In genomic region chr2:119333833-119334232, GRCh38 we compare ENCODE assay signal across 32 cellular contexts. TPM values are rescaled to one million over a fixed set of nuclear protein-coding genes. Genes with fewer than 3 reads are reported as not detected.
DNase-seq lines count a peak whose midpoint lies in the region; ATAC-seq, FAIRE-seq and TF ChIP-seq lines count a peak whose summit lies in the region.
"Had no signal": no experiment of that assay in that cellular context is flagged by ENCODE, and none has a peak within 500 bp of the region (broad histone marks: within the 10 kb centered on the region; RNA-seq: fewer than 3 reads in every experiment).

No MANE protein-coding gene starts in this region.

- H3K27me3 ChIP-seq in HepG2 (ENCODE audit: control insufficient read depth in 1 of 2, insufficient read depth in 2 of 2, low read length in 2 of 2), result no peaks in the 10 kb centered on the region
- no peaks in the 10 kb centered on the region for H3K27me3 ChIP-seq in right lobe of liver
- H3K27me3 ChIP-seq in PC-9 (ENCODE audit: insufficient read depth, low read depth), result no peaks in the 10 kb centered on the region
- H3K27me3 ChIP-seq in K562 (ENCODE audit: control insufficient read depth in 2 of 2, insufficient read depth in 2 of 2, low read length in 2 of 2), result no peaks in the 10 kb centered on the region
- H3K27me3 ChIP-seq: BE2C; BLaER1; BLaER1 treated with 17β-estradiol and CSF1 and Interleukin-3, amounts not matched to agents 10 nM and 100 nM had no signal

- no peak overlapping the region for H3K9ac ChIP-seq in HepG2 (ENCODE audit: insufficient read depth, low read depth, low read length)
- no peak overlapping the region for H3K9ac ChIP-seq in K562 (ENCODE audit: insufficient read depth in 1 of 2, low read depth in 2 of 2, low read length in 2 of 2)
- H3K9ac ChIP-seq: BLaER1; BLaER1 treated with 17β-estradiol and CSF1 and Interleukin-3, amounts not matched to agents 10 nM and 100 nM had no signal

- in situ Hi-C loops in HepG2 (cut with HindIII; ENCODE audit: extremely low pct_ligation_motif_present, low pct_unique_long_range_greater_than_20kb) (no loop called here), K562 (cut with MboI) (no loop called here)

- ATAC-seq in HepG2 (no peak), right lobe of liver (no peak), K562 (no peak), GM21786 (IDR thresholded peaks at IDR 0.05; ENCODE audit: unreplicated experiment) (no peak)
- ATAC-seq: A549; CD8-positive, alpha-beta T cell had no signal

- intact Hi-C loops in HepG2 (cut with micrococcal nuclease; ENCODE audit: unreplicated experiment), result no loop called here
- intact Hi-C loops in right lobe of liver (cut with DNase I), result no loop called here
- intact Hi-C loops in PC-9 (cut with micrococcal nuclease; ENCODE audit: unreplicated experiment), result no loop called here
- intact Hi-C loops in K562 (cut with micrococcal nuclease), result no loop called here

- H3K4me1 ChIP-seq in HepG2 (ENCODE audit: insufficient read depth, low read length) (no peaks in the 10 kb centered on the region), right lobe of liver (no peaks in the 10 kb centered on the region), PC-9 (replicated peaks; ENCODE audit: insufficient read depth) (peaks cover 10% of the 10 kb centered on the region), K562 (replicated peaks in 1 of 2; ENCODE audit: control insufficient read depth in 2 of 2, insufficient read depth in 2 of 2, low read length in 2 of 2) (peaks cover 0 to 3% of the 10 kb centered on the region in 2 experiments; a peak in 2 of 5 replicates)
- H3K4me1 ChIP-seq: A549, BE2C, Caco-2 had no signal

- no peaks in the 10 kb centered on the region for H3F3A ChIP-seq in PC-9 (ENCODE audit: insufficient read depth, low read depth)

- FAIRE-seq in HepG2 (lab: Jason Lieb, UNC), result no peak
- no peak for FAIRE-seq in K562 (lab: Jason Lieb, UNC)
- FAIRE-seq: A204.1, A549, D721Med had no signal

- H3K36me3 ChIP-seq in HepG2 (replicated peaks in 1 of 2; ENCODE audit: control insufficient read depth in 1 of 2, insufficient read depth in 2 of 2, low read length in 2 of 2) (no peaks in the 10 kb centered on the region), right lobe of liver (no peaks in the 10 kb centered on the region), PC-9 (ENCODE audit: low read depth) (no peaks in the 10 kb centered on the region), K562 (ENCODE audit: control insufficient read depth, insufficient read depth, low read length) (no peaks in the 10 kb centered on the region)
- H3K36me3 ChIP-seq: BE2C, BLaER1 had no signal

- DNase-seq in HepG2 (ENCODE audit: low spot score) (no peak), right lobe of liver (no peak), PC-9 (no peak), K562 (ENCODE audit: extremely low read depth in 1 of 4, low spot score in 3 of 4) (no peak)
- DNase-seq in activated CD4-positive, alpha-beta T cell treated with anti-CD3 and anti-CD28 coated beads, Interleukin-2, amount 50 U/mL, for 1 hour, result no peak
- DNase-seq: 8988T; ACHN; BE2C; C1 segment of cervical spinal cord; Caco-2; Calu3; CD4-positive, alpha-beta memory T cell; CD4-positive, alpha-beta T cell; CD4-positive, CD25-positive, alpha-beta regulatory T cell; CD8-positive, alpha-beta memory T cell; CD8-positive, alpha-beta T cell; COR-L47; DMS 273 treated with DMSO at 0.1 percent for 48 hours; DMS153; DMS53; DMS79; DMS79 treated with DMSO at 0.1 percent for 48 hours; DND-41; EL had no signal

- no peaks in the 10 kb centered on the region for H3K9me2 ChIP-seq in PC-9 (ENCODE audit: insufficient read depth)

- TF ChIP-seq CTCF in HepG2 (CRISPR knock-in tag; IDR thresholded peaks at IDR 0.05) (no peak), right lobe of liver (IDR thresholded peaks at IDR 0.05) (no peak), PC-9 (conservative IDR thresholded peaks at IDR 0.05) (no peak), K562 (IDR thresholded peaks at IDR 0.05 in 2 of 3, conservative IDR thresholded peaks at IDR 0.05 in 1 of 3; ENCODE audit: insufficient read depth in 2 of 3, low read depth in 1 of 3, low read length in 3 of 3) (no peak)

- H3K27ac ChIP-seq in HepG2 (ENCODE audit: extremely low read length, insufficient read depth, low read length) (no peak overlapping the region), right lobe of liver (no peak overlapping the region), PC-9 (peak overlapping the region; percentile 31; the same call in 1 of the 2 replicates), K562 (ENCODE audit: extremely low read depth, low read depth, low read length) (no peak overlapping the region)
- H3K27ac ChIP-seq: 22Rv1; A549; BLaER1; BLaER1 treated with 17β-estradiol and CSF1 and Interleukin-3, amounts not matched to agents 10 nM and 100 nM; C4-2B had no signal

- TF ChIP-seq RAD21 in HepG2 (CRISPR knock-in tag; IDR thresholded peaks at IDR 0.05) (no peak), K562 (CRISPR knock-in tag; conservative IDR thresholded peaks at IDR 0.05 in 1 of 2, IDR thresholded peaks at IDR 0.05 in 1 of 2) (no peak)

- H3K79me2 ChIP-seq in HepG2 (ENCODE audit: insufficient read depth, low read length), result no peaks in the 10 kb centered on the region
- no peaks in the 10 kb centered on the region for H3K79me2 ChIP-seq in PC-9 (ENCODE audit: low read depth)
- H3K79me2 ChIP-seq in K562 (ENCODE audit: control insufficient read depth, insufficient read depth, low read length), result no peaks in the 10 kb centered on the region

- H3K9me3 ChIP-seq in HepG2 (ENCODE audit: low read length), result no peaks in the 10 kb centered on the region
- H3K9me3 ChIP-seq in right lobe of liver, result no peaks in the 10 kb centered on the region
- H3K9me3 ChIP-seq in PC-9 (ENCODE audit: insufficient read depth, low read depth), result no peaks in the 10 kb centered on the region
- H3K9me3 ChIP-seq in K562 (replicated peaks; ENCODE audit: control insufficient read depth, insufficient read depth, low read depth, low read length), result no peaks in the 10 kb centered on the region
- H3K9me3 ChIP-seq: A549; BE2C; BLaER1; BLaER1 treated with 17β-estradiol and CSF1 and Interleukin-3, amounts not matched to agents 10 nM and 100 nM; Caco-2 had no signal

- no TSS peak for BruUV-seq in HepG2 (replicated peaks; lab: Mats Ljungman, UMichigan)
- BruUV-seq in PC-9 (replicated peaks; lab: Mats Ljungman, UMichigan), result no TSS peak
- BruUV-seq in K562 (replicated peaks; lab: Mats Ljungman, UMichigan), result no TSS peak

- TF ChIP-seq POLR2A in HepG2 (IDR thresholded peaks at IDR 0.05; ENCODE audit: insufficient read depth in 1 of 2, low read depth in 2 of 2, low read length in 2 of 2), result no peak
- no peak for TF ChIP-seq POLR2A in right lobe of liver (IDR thresholded peaks at IDR 0.05)
- TF ChIP-seq POLR2A in K562 (conservative IDR thresholded peaks at IDR 0.05), result no peak

- H3K4me2 ChIP-seq in HepG2 (ENCODE audit: low read depth, low read length) (no peak overlapping the region), PC-9 (peak overlapping the region; percentile 29; the same call in 1 of the 2 replicates), K562 (ENCODE audit: insufficient read depth, low read length) (no peak overlapping the region)
- H3K4me2 ChIP-seq: A549 had no signal

- H4K20me1 ChIP-seq in HepG2 (ENCODE audit: insufficient read depth, low read length), result no peaks in the 10 kb centered on the region
- H4K20me1 ChIP-seq in PC-9 (ENCODE audit: insufficient read depth), result no peaks in the 10 kb centered on the region
- H4K20me1 ChIP-seq in K562 (replicated peaks; ENCODE audit: control insufficient read depth, insufficient read depth, low read length), result no peaks in the 10 kb centered on the region
- H4K20me1 ChIP-seq: BLaER1; BLaER1 treated with 17β-estradiol and CSF1 and Interleukin-3, amounts not matched to agents 10 nM and 100 nM had no signal

- 85% methylated on average over 2 of the region's 2 CpGs for WGBS in HepG2 (ENCODE audit: low lambda C conversion rate)
- WGBS in right lobe of liver (ENCODE audit: insufficient coverage, low coverage, low lambda C conversion rate, missing lambda C conversion rate), result 81% methylated on average over 2 of the region's 2 CpGs
- WGBS in K562 (ENCODE audit: insufficient coverage, low coverage, missing lambda C conversion rate), result 42% methylated on average over 2 of the region's 2 CpGs

- H3K4me3 ChIP-seq in HepG2 (replicated peaks in 1 of 3; ENCODE audit: insufficient read depth in 1 of 3, low read depth in 2 of 3, low read length in 3 of 3) (no peak overlapping the region), right lobe of liver (no peak overlapping the region), PC-9 (no peak overlapping the region), K562 (no peak overlapping the region)
- H3K4me3 ChIP-seq: A549; BLaER1; BLaER1 treated with 17β-estradiol and CSF1 and Interleukin-3, amounts not matched to agents 10 nM and 100 nM had no signal

- TF ChIP-seq EP300 in HepG2 (IDR thresholded peaks at IDR 0.05; ENCODE audit: low read depth in 2 of 2, low read length in 2 of 2) (no peak), HepG2 (CRISPR knock-in tag; IDR thresholded peaks at IDR 0.05; ENCODE audit: borderline replicate concordance) (no peak), K562 (IDR thresholded peaks at IDR 0.05; ENCODE audit: low read length) (no peak)

- no peak overlapping the region for H2AFZ ChIP-seq in HepG2 (ENCODE audit: low read length)
- H2AFZ ChIP-seq in PC-9, result 0 out of 2 replicates have a peak overlapping the region, but pooled peaks have one; percentile 8
- H2AFZ ChIP-seq in K562 (ENCODE audit: low read depth, low read length), result no peak overlapping the region

- CTCF ChIA-PET in HepG2 (lab: Yijun Ruan, JAX; ENCODE audit: low intra/inter-chr PET ratio, low total read pairs) (no interaction called here), PC-9 (lab: Charles Lee) (no interaction called here), K562 (lab: Yijun Ruan, JAX; ENCODE audit: low intra/inter-chr PET ratio) (no interaction called here)

- no peaks in the 10 kb centered on the region for H3K9me1 ChIP-seq in K562 (ENCODE audit: control insufficient read depth, insufficient read depth, low read length)

- POLR2A ChIA-PET in HepG2 (lab: Yijun Ruan, JAX), result no interaction called here
- POLR2A ChIA-PET in PC-9 (lab: Charles Lee; ENCODE audit: unreplicated experiment), result no interaction called here
- POLR2A ChIA-PET in K562 (lab: Yijun Ruan, JAX), result no interaction called here

RNA-seq across cellular contexts. Expression of gene C2orf76, which starts 32.8 kb away (rescaled TPM):
- 8.5 TPM in 2 replicates for total RNA-seq in HepG2 (2016; rRNA removed; fragmentation: Illumina TruSeq; extraction: Trizol)
- total RNA-seq in HepG2 (2016; cell fraction: cytosol; rRNA removed; fragmentation: Illumina TruSeq; extraction: Trizol; ENCODE audit: low read depth), result 4.1 and 6.0 TPM in 2 replicates
- 8.0 and 10.5 TPM in 2 replicates for total RNA-seq in HepG2 (2016; cell fraction: insoluble cytoplasmic fraction; rRNA removed; fragmentation: Illumina TruSeq; extraction: Trizol)
- 5.2 and 6.1 TPM in 2 replicates for total RNA-seq in HepG2 (2016; cell fraction: membrane; rRNA removed; fragmentation: Illumina TruSeq; extraction: Trizol)
- total RNA-seq in HepG2 (2016; cell fraction: nucleus; rRNA removed; fragmentation: Illumina TruSeq; extraction: Trizol), result 4.3 and 7.4 TPM in 2 replicates
- 6.5 and 7.7 TPM in 2 replicates for polyA plus RNA-seq in HepG2 (2011; rRNA removed)
- 1.7 and 3.8 TPM in 2 replicates for polyA plus RNA-seq in HepG2 (2011; cell fraction: cytosol; rRNA removed)
- 1.0 and 1.4 TPM in 2 replicates for polyA plus RNA-seq in HepG2 (2011; cell fraction: nucleus; rRNA removed)
- 5.3 and 7.3 TPM in 2 replicates for polyA plus RNA-seq in HepG2 (2012)
- polyA plus RNA-seq in HepG2 (2016; cell fraction: cytosol; fragmentation: Illumina TruSeq; extraction: Trizol; ENCODE audit: low read depth), result 5.1 and 5.7 TPM in 2 replicates
- polyA plus RNA-seq in HepG2 (2016; cell fraction: insoluble cytoplasmic fraction; fragmentation: Illumina TruSeq; extraction: Trizol; ENCODE audit: low read depth), result 11.9 and 12.5 TPM in 2 replicates
- 4.6 and 5.4 TPM in 2 replicates for polyA plus RNA-seq in HepG2 (2016; cell fraction: membrane; fragmentation: Illumina TruSeq; extraction: Trizol; ENCODE audit: low read depth)
- 3.6 and 7.1 TPM in 2 replicates for polyA plus RNA-seq in HepG2 (2016; cell fraction: nucleus; fragmentation: Illumina TruSeq; extraction: Trizol; ENCODE audit: insufficient read depth, low read depth)
- 0.96 and 1.4 TPM in 2 replicates for polyA minus RNA-seq in HepG2 (2011; rRNA and poly(A)+ RNA removed; ENCODE audit: low replicate concordance)
- 1.5 and 1.8 TPM in 2 replicates for polyA minus RNA-seq in HepG2 (2011; cell fraction: cytosol; rRNA and poly(A)+ RNA removed)
- polyA minus RNA-seq in HepG2 (2011; cell fraction: nucleus; rRNA and poly(A)+ RNA removed), result 3.7 and 4.2 TPM in 2 replicates
- total RNA-seq in right lobe of liver, result 1 to 10 TPM; 2.6 to 5.5 (median 3.5) TPM
- total RNA-seq in PC-9 (2021), result 11.5 and 12.7 TPM in 2 replicates
- 4.1 and 6.2 TPM in 2 replicates for total RNA-seq in K562 (2011; cell fraction: chromatin; rRNA removed; ENCODE audit: low replicate concordance)
- total RNA-seq in K562 (2011; cell fraction: nucleolus; rRNA removed), result 2.3 and 3.3 TPM in 2 replicates
- 4.6 and 5.0 TPM in 2 replicates for total RNA-seq in K562 (2011; cell fraction: nucleoplasm; rRNA removed)
- total RNA-seq in K562 (2014; rRNA removed), result 4.8 and 8.9 TPM in 2 replicates
- 12.0 and 15.6 TPM in 2 replicates for total RNA-seq in K562 (2014; rRNA removed; fragmentation: Illumina TruSeq; extraction: Trizol)
- 11.7 and 14.5 TPM in 2 replicates for total RNA-seq in K562 (2015; rRNA removed; fragmentation: Illumina TruSeq; extraction: Trizol)
- total RNA-seq in K562 (2021), result 8.6 and 8.7 TPM in 2 replicates
- 12.4 and 15.7 TPM in 2 replicates for polyA plus RNA-seq in K562 (2011; rRNA removed)
- polyA plus RNA-seq in K562 (2011; cell fraction: cytosol; rRNA removed), result 3.1 and 5.8 TPM in 2 replicates
- 6.5 and 8.1 TPM in 2 replicates for polyA plus RNA-seq in K562 (2011; cell fraction: nucleus; rRNA removed)
- polyA plus RNA-seq in K562 (2012), result 6.5 and 19.3 TPM in 2 replicates
- 15.1 and 15.2 TPM in 2 replicates for polyA plus RNA-seq in K562 (2014; fragmentation: Illumina TruSeq; extraction: Trizol)
- 10 to 100 TPM; 26.1 to 26.2 TPM for polyA plus RNA-seq in K562 (2014; fragmentation: Nextera tagmentation; extraction: Ambion mirVana)
- polyA plus RNA-seq in K562 (2014; rRNA removed), result 13.4 and 14.4 TPM in 2 replicates
- polyA minus RNA-seq in K562 (2011; rRNA and poly(A)+ RNA removed), result 4.4 and 6.0 TPM in 2 replicates
- 1.4 and 3.0 TPM in 2 replicates for polyA minus RNA-seq in K562 (2011; cell fraction: cytosol; rRNA and poly(A)+ RNA removed)
- polyA minus RNA-seq in K562 (2011; cell fraction: nucleus; rRNA and poly(A)+ RNA removed), result 3.0 and 4.1 TPM in 2 replicates

RNA-seq across cellular contexts. Expression of gene DBI, which starts 32.9 kb away (rescaled TPM):
- 659 and 853 TPM in 2 replicates for total RNA-seq in HepG2 (2016; rRNA removed; fragmentation: Illumina TruSeq; extraction: Trizol)
- 310 and 434 TPM in 2 replicates for total RNA-seq in HepG2 (2016; cell fraction: cytosol; rRNA removed; fragmentation: Illumina TruSeq; extraction: Trizol; ENCODE audit: low read depth)
- total RNA-seq in HepG2 (2016; cell fraction: insoluble cytoplasmic fraction; rRNA removed; fragmentation: Illumina TruSeq; extraction: Trizol), result 674 and 918 TPM in 2 replicates
- 378 and 472 TPM in 2 replicates for total RNA-seq in HepG2 (2016; cell fraction: membrane; rRNA removed; fragmentation: Illumina TruSeq; extraction: Trizol)
- total RNA-seq in HepG2 (2016; cell fraction: nucleus; rRNA removed; fragmentation: Illumina TruSeq; extraction: Trizol), result 241 and 297 TPM in 2 replicates
- 330 and 331 TPM in 2 replicates for polyA plus RNA-seq in HepG2 (2011; rRNA removed)
- polyA plus RNA-seq in HepG2 (2011; cell fraction: cytosol; rRNA removed), result 381 and 407 TPM in 2 replicates
- polyA plus RNA-seq in HepG2 (2011; cell fraction: nucleus; rRNA removed), result 73.2 and 81.0 TPM in 2 replicates
- 321 and 573 TPM in 2 replicates for polyA plus RNA-seq in HepG2 (2012)
- 519 and 818 TPM in 2 replicates for polyA plus RNA-seq in HepG2 (2016; cell fraction: cytosol; fragmentation: Illumina TruSeq; extraction: Trizol; ENCODE audit: low read depth)
- 1,321 and 1,540 TPM in 2 replicates for polyA plus RNA-seq in HepG2 (2016; cell fraction: insoluble cytoplasmic fraction; fragmentation: Illumina TruSeq; extraction: Trizol; ENCODE audit: low read depth)
- polyA plus RNA-seq in HepG2 (2016; cell fraction: membrane; fragmentation: Illumina TruSeq; extraction: Trizol; ENCODE audit: low read depth), result 517 and 687 TPM in 2 replicates
- 644 and 685 TPM in 2 replicates for polyA plus RNA-seq in HepG2 (2016; cell fraction: nucleus; fragmentation: Illumina TruSeq; extraction: Trizol; ENCODE audit: insufficient read depth, low read depth)
- polyA minus RNA-seq in HepG2 (2011; rRNA and poly(A)+ RNA removed; ENCODE audit: low replicate concordance), result 87.2 and 175 TPM in 2 replicates
- polyA minus RNA-seq in HepG2 (2011; cell fraction: cytosol; rRNA and poly(A)+ RNA removed), result 58.8 and 65.3 TPM in 2 replicates
- 84.6 and 100.0 TPM in 2 replicates for polyA minus RNA-seq in HepG2 (2011; cell fraction: nucleus; rRNA and poly(A)+ RNA removed)
- 100 to 1,000 TPM; 132 to 314 (median 191) TPM for total RNA-seq in right lobe of liver
- 128 and 265 TPM in 2 replicates for total RNA-seq in PC-9 (2021)
- total RNA-seq in K562 (2011; cell fraction: chromatin; rRNA removed; ENCODE audit: low replicate concordance), result 11.4 and 13.4 TPM in 2 replicates
- total RNA-seq in K562 (2011; cell fraction: nucleolus; rRNA removed), result 17.2 and 21.8 TPM in 2 replicates
- total RNA-seq in K562 (2011; cell fraction: nucleoplasm; rRNA removed), result 17.8 and 26.2 TPM in 2 replicates
- 65.0 and 71.6 TPM in 2 replicates for total RNA-seq in K562 (2014; rRNA removed)
- total RNA-seq in K562 (2014; rRNA removed; fragmentation: Illumina TruSeq; extraction: Trizol), result 195 and 198 TPM in 2 replicates
- total RNA-seq in K562 (2015; rRNA removed; fragmentation: Illumina TruSeq; extraction: Trizol), result 230 and 236 TPM in 2 replicates
- 52.4 and 55.8 TPM in 2 replicates for total RNA-seq in K562 (2021)
- polyA plus RNA-seq in K562 (2011; rRNA removed), result 134 and 135 TPM in 2 replicates
- 42.1 and 73.6 TPM in 2 replicates for polyA plus RNA-seq in K562 (2011; cell fraction: cytosol; rRNA removed)
- 21.9 and 37.3 TPM in 2 replicates for polyA plus RNA-seq in K562 (2011; cell fraction: nucleus; rRNA removed)
- 85.6 and 165 TPM in 2 replicates for polyA plus RNA-seq in K562 (2012)
- 159 and 194 TPM in 2 replicates for polyA plus RNA-seq in K562 (2014; fragmentation: Illumina TruSeq; extraction: Trizol)
- 100 to 1,000 TPM; 406 to 443 TPM for polyA plus RNA-seq in K562 (2014; fragmentation: Nextera tagmentation; extraction: Ambion mirVana)
- 186 and 194 TPM in 2 replicates for polyA plus RNA-seq in K562 (2014; rRNA removed)
- 36.8 and 42.2 TPM in 2 replicates for polyA minus RNA-seq in K562 (2011; rRNA and poly(A)+ RNA removed)
- polyA minus RNA-seq in K562 (2011; cell fraction: cytosol; rRNA and poly(A)+ RNA removed), result 12.3 and 16.1 TPM in 2 replicates
- polyA minus RNA-seq in K562 (2011; cell fraction: nucleus; rRNA and poly(A)+ RNA removed), result 14.5 and 23.5 TPM in 2 replicates

Comparison
In these comparisons a context has a peak if more than half of its experiments do, and no peak if none do; other contexts are left out.
1. Of the 241 proteins assayed by ChIP-seq in both HepG2 and K562: peak only in HepG2: none; only in K562: none; in both: ZNF121; in neither: 240.